In genomic region chr13:35016362-35017148, GRCh38 we compare ENCODE assay signal across 24 cellular contexts.
DNase-seq lines count a peak whose midpoint lies in the region; ATAC-seq, FAIRE-seq and TF ChIP-seq lines count a peak whose summit lies in the region.
"Had no signal": no experiment of that assay in that cellular context is flagged by ENCODE, and none has a peak within 500 bp of the region (broad histone marks: within the 10 kb centered on the region; RNA-seq: fewer than 3 reads in every experiment).

No MANE protein-coding gene starts in this region.

- H3K9me3 ChIP-seq in HUES64 (ENCODE audit: insufficient read depth, low read depth, low read length) (no peaks in the 10 kb centered on the region), H1 (ENCODE audit: insufficient read depth in 2 of 2, low read depth in 1 of 2, low read length in 1 of 2) (no peaks in the 10 kb centered on the region)
- H3K9me3 ChIP-seq: colonic mucosa, prostate gland, vagina had no signal

- POLR2A ChIA-PET in H1 (lab: Charles Lee; ENCODE audit: partially characterized antibody), result no interaction called here
- POLR2A ChIA-PET in activated CD8-positive, alpha-beta T cell treated with anti-CD3 and anti-CD28 coated beads, Interleukin-2, amount 10 ng/mL, durations not matched to agents 7 days and 5 days (lab: Charles Lee), result no interaction called here

- H3K4me1 Mint-ChIP-seq in nephron progenitor cell, result peaks cover 12% of the 10 kb centered on the region
- H3K4me1 Mint-ChIP-seq in activated CD8-positive, alpha-beta T cell treated with anti-CD3 and anti-CD28 coated beads, Interleukin-2, amount 10 ng/mL, durations not matched to agents 7 days and 5 days (ENCODE audit: low read depth), result no peaks in the 10 kb centered on the region
- H3K4me1 Mint-ChIP-seq: activated CD4-positive, alpha-beta memory T cell treated with anti-CD3 and anti-CD28 coated beads, Interleukin-2, amount 10 ng/mL, durations not matched to agents 7 days and 5 days had no signal

- peak overlapping the region; percentile 30; the same call in 1 of the 2 replicates for H3K9ac ChIP-seq in HUES64 (ENCODE audit: low read depth, low read length)
- no peak overlapping the region for H3K9ac ChIP-seq in H1 (replicated peaks in 1 of 4; ENCODE audit: extremely low read depth in 1 of 4, low read depth in 3 of 4, low read length in 3 of 4)

- no peak for TF ChIP-seq EP300 in H1 (IDR thresholded peaks at IDR 0.05; ENCODE audit: borderline replicate concordance in 1 of 2, low read depth in 2 of 2, low read length in 2 of 2)

- in situ Hi-C loops in G401 (cut with HindIII; ENCODE audit: low sequenced_read_pairs), result no loop called here

- no peak for ATAC-seq in GM19328 (IDR thresholded peaks at IDR 0.05; ENCODE audit: unreplicated experiment)
- ATAC-seq in activated CD8-positive, alpha-beta T cell treated with anti-CD3 and anti-CD28 coated beads, Interleukin-2, amount 10 ng/mL, durations not matched to agents 7 days and 5 days, result no peak
- ATAC-seq: left colon; natural killer cell treated with Interleukin-12 subunit alpha and Interleukin-12 subunit beta and Interleukin-15 and Interleukin-18, amount 100 ng/mL, for 72 hours had no signal

- no peak overlapping the region for H3K4me3 ChIP-seq in HUES64 (ENCODE audit: low read length)
- no peak overlapping the region for H3K4me3 ChIP-seq in H1 (ENCODE audit: extremely low read depth in 1 of 4, insufficient read depth in 2 of 4, low read depth in 3 of 4, low read length in 4 of 4)
- H3K4me3 ChIP-seq: colonic mucosa, MG63, prostate gland, vagina had no signal

- H3K18ac ChIP-seq in H1 (ENCODE audit: extremely low read depth, low read length), result no peak overlapping the region

- H4K5ac ChIP-seq in H1 (ENCODE audit: insufficient read length, low read depth, low read length), result no peak overlapping the region

- no peak overlapping the region for H2AK5ac ChIP-seq in H1 (ENCODE audit: low read depth, low read length)

- TF ChIP-seq POLR2A in H1 (IDR thresholded peaks at IDR 0.05; ENCODE audit: control extremely low read depth in 1 of 2, low read depth in 2 of 2, low read length in 2 of 2), result no peak

- no peak overlapping the region for H4K8ac ChIP-seq in H1 (ENCODE audit: extremely low read depth, insufficient read depth, low read length)

- no peaks in the 10 kb centered on the region for H3K36me3 Mint-ChIP-seq in nephron progenitor cell (ENCODE audit: low read depth)
- H3K36me3 Mint-ChIP-seq in activated CD8-positive, alpha-beta T cell treated with anti-CD3 and anti-CD28 coated beads, Interleukin-2, amount 10 ng/mL, durations not matched to agents 7 days and 5 days (ENCODE audit: low read depth), result no peaks in the 10 kb centered on the region
- H3K36me3 Mint-ChIP-seq: CD4-positive, CD25-positive, alpha-beta regulatory T cell; natural killer cell treated with Interleukin-12 subunit alpha and Interleukin-12 subunit beta and Interleukin-15 and Interleukin-18, amount 100 ng/mL, for 72 hours had no signal

- peaks cover 2% of the 10 kb centered on the region for H3K9me3 Mint-ChIP-seq in nephron progenitor cell
- peaks cover 5% of the 10 kb centered on the region for H3K9me3 Mint-ChIP-seq in activated CD8-positive, alpha-beta T cell treated with anti-CD3 and anti-CD28 coated beads, Interleukin-2, amount 10 ng/mL, durations not matched to agents 7 days and 5 days (ENCODE audit: insufficient read depth)
- H3K9me3 Mint-ChIP-seq: activated CD4-positive, alpha-beta memory T cell treated with anti-CD3 and anti-CD28 coated beads, Interleukin-2, amount 10 ng/mL, durations not matched to agents 7 days and 5 days had no signal

- H2BK120ac ChIP-seq in H1 (replicated peaks; ENCODE audit: low read depth, low read length), result no peak overlapping the region

- H3K4me3 Mint-ChIP-seq in nephron progenitor cell, result no peak overlapping the region
- H3K4me3 Mint-ChIP-seq in activated CD8-positive, alpha-beta T cell treated with anti-CD3 and anti-CD28 coated beads, Interleukin-2, amount 10 ng/mL, durations not matched to agents 7 days and 5 days, result no peak overlapping the region
- H3K4me3 Mint-ChIP-seq: activated CD4-positive, alpha-beta memory T cell treated with anti-CD3 and anti-CD28 coated beads, Interleukin-2, amount 10 ng/mL, durations not matched to agents 7 days and 5 days; CD4-positive, CD25-positive, alpha-beta regulatory T cell; natural killer cell treated with Interleukin-12 subunit alpha and Interleukin-12 subunit beta and Interleukin-15 and Interleukin-18, amount 100 ng/mL, for 72 hours had no signal

- H3K79me1 ChIP-seq in H1 (ENCODE audit: low read depth, low read length), result no peaks in the 10 kb centered on the region

- H3K14ac ChIP-seq in H1 (ENCODE audit: insufficient read length), result no peak overlapping the region

- TF ChIP-seq CTCF in H1 (IDR thresholded peaks at IDR 0.05; ENCODE audit: control extremely low read depth in 1 of 3, insufficient read depth in 1 of 3, low read depth in 1 of 3, low read length in 3 of 3), result no peak
- TF ChIP-seq CTCF in nephron progenitor cell (IDR thresholded peaks at IDR 0.05), result no peak

- H2BK12ac ChIP-seq in H1 (ENCODE audit: low read depth, low read length), result no peak overlapping the region

- H3K27ac Mint-ChIP-seq in nephron progenitor cell, result peak overlapping the region; percentile 89
- no peak overlapping the region for H3K27ac Mint-ChIP-seq in activated CD8-positive, alpha-beta T cell treated with anti-CD3 and anti-CD28 coated beads, Interleukin-2, amount 10 ng/mL, durations not matched to agents 7 days and 5 days
- H3K27ac Mint-ChIP-seq: activated CD4-positive, alpha-beta memory T cell treated with anti-CD3 and anti-CD28 coated beads, Interleukin-2, amount 10 ng/mL, durations not matched to agents 7 days and 5 days; CD4-positive, CD25-positive, alpha-beta regulatory T cell; natural killer cell treated with Interleukin-12 subunit alpha and Interleukin-12 subunit beta and Interleukin-15 and Interleukin-18, amount 100 ng/mL, for 72 hours had no signal

- peak; percentile 68 for FAIRE-seq in H1 (lab: Jason Lieb, UNC)
- FAIRE-seq: GM12891, GM19239 had no signal

- no peak overlapping the region for H2BK5ac ChIP-seq in H1 (ENCODE audit: low read depth, low read length)

- H3K27me3 ChIP-seq in HUES64 (ENCODE audit: insufficient read depth, low read length) (no peaks in the 10 kb centered on the region), H1 (replicated peaks in 1 of 4; ENCODE audit: control insufficient read depth in 3 of 4, extremely low read depth in 1 of 4, insufficient read depth in 3 of 4, low read length in 3 of 4) (no peaks in the 10 kb centered on the region)
- H3K27me3 ChIP-seq: brain microvascular endothelial cell, colonic mucosa, MG63, vagina had no signal

- H3K79me2 ChIP-seq in H1 (ENCODE audit: control insufficient read depth in 1 of 2, insufficient read depth in 2 of 2, low read length in 2 of 2), result peaks cover 0 to 92% of the 10 kb centered on the region in 2 experiments; a peak in 3 of 4 replicates

- no peak overlapping the region for H2BK15ac ChIP-seq in H1 (ENCODE audit: low read length)

- no peak overlapping the region for H4K91ac ChIP-seq in H1 (replicated peaks; ENCODE audit: insufficient read length, low read length)

- 71% methylated on average over 4 of the region's 5 CpGs for WGBS in HUES64
- 79% methylated on average over 5 of the region's 5 CpGs; no CpG with 5 or more reads in 1 of the 2 experiments for WGBS in H1 (ENCODE audit: extremely low coverage in 1 of 2, insufficient coverage in 1 of 2, insufficient read length in 1 of 2, insufficient replicate concordance in 2 of 2, low coverage in 1 of 2, low lambda C conversion rate in 2 of 2, missing lambda C conversion rate in 1 of 2), 2 experiments

- no peak for TF ChIP-seq RAD21 in H1 (IDR thresholded peaks at IDR 0.05 in 1 of 2, conservative IDR thresholded peaks at IDR 0.05 in 1 of 2; ENCODE audit: low read depth in 2 of 2, low read length in 2 of 2)

- H3K27me3 Mint-ChIP-seq in nephron progenitor cell (ENCODE audit: low read depth, poor library complexity), result no peaks in the 10 kb centered on the region
- no peaks in the 10 kb centered on the region for H3K27me3 Mint-ChIP-seq in activated CD8-positive, alpha-beta T cell treated with anti-CD3 and anti-CD28 coated beads, Interleukin-2, amount 10 ng/mL, durations not matched to agents 7 days and 5 days (ENCODE audit: low read depth)
- H3K27me3 Mint-ChIP-seq: activated CD4-positive, alpha-beta memory T cell treated with anti-CD3 and anti-CD28 coated beads, Interleukin-2, amount 10 ng/mL, durations not matched to agents 7 days and 5 days; CD4-positive, CD25-positive, alpha-beta regulatory T cell; natural killer cell treated with Interleukin-12 subunit alpha and Interleukin-12 subunit beta and Interleukin-15 and Interleukin-18, amount 100 ng/mL, for 72 hours had no signal

- no peak overlapping the region for H2AFZ ChIP-seq in H1 (ENCODE audit: low read length)

- no peaks in the 10 kb centered on the region for H3K36me3 ChIP-seq in HUES64 (ENCODE audit: insufficient read depth, low read length)
- H3K36me3 ChIP-seq in H1 (ENCODE audit: control insufficient read depth in 2 of 4, insufficient read depth in 4 of 4, low read length in 3 of 4), result no peaks in the 10 kb centered on the region
- H3K36me3 ChIP-seq: brain microvascular endothelial cell, colonic mucosa, MG63, prostate gland, vagina had no signal

- no peaks in the 10 kb centered on the region for H4K20me1 ChIP-seq in H1 (replicated peaks in 1 of 2; ENCODE audit: control insufficient read depth in 1 of 2, insufficient read depth in 2 of 2, low read length in 2 of 2)

- H3K4me2 ChIP-seq in H1 (ENCODE audit: insufficient read depth in 1 of 2, low read depth in 2 of 2, low read length in 2 of 2), result no peak overlapping the region

- H3K4ac ChIP-seq in H1 (replicated peaks; ENCODE audit: insufficient read length, low read depth, low read length), result no peak overlapping the region

- H3K23ac ChIP-seq in H1 (ENCODE audit: insufficient read length), result no peak overlapping the region

- CTCF ChIA-PET in H1 (lab: Charles Lee; ENCODE audit: partially characterized antibody), result interaction anchor here (0.6 kb wide), 1 partner anchor 168 kb away, joined by 4 read pairs; no protein-coding TSS in a partner anchor
- CTCF ChIA-PET in activated CD8-positive, alpha-beta T cell treated with anti-CD3 and anti-CD28 coated beads, Interleukin-2, amount 10 ng/mL, durations not matched to agents 7 days and 5 days (lab: Charles Lee), result no interaction called here

- H3K56ac ChIP-seq in H1 (replicated peaks; ENCODE audit: insufficient read length, low read depth, low read length), result no peak overlapping the region

- no peak overlapping the region for H2BK20ac ChIP-seq in H1 (ENCODE audit: low read length)

- peaks cover 10% of the 10 kb centered on the region; the same call in 1 of the 2 replicates for H3K4me1 ChIP-seq in HUES64 (ENCODE audit: insufficient read depth, low read length)
- peaks cover 2 to 11% (median 4%) of the 10 kb centered on the region in 4 experiments; a peak in 6 of 7 replicates for H3K4me1 ChIP-seq in H1 (replicated peaks in 1 of 4; ENCODE audit: control insufficient read depth in 3 of 4, insufficient read depth in 4 of 4, low read length in 3 of 4)
- H3K4me1 ChIP-seq: colonic mucosa, prostate gland, vagina had no signal

- DNase-seq in G401 (ENCODE audit: low spot score) (peak; percentile 54), H1 (ENCODE audit: low read depth in 1 of 2, low spot score in 2 of 2) (no peak), nephron progenitor cell (no peak), HuH-7.5 (ENCODE audit: low spot score) (no peak)
- DNase-seq in activated CD8-positive, alpha-beta T cell treated with anti-CD3 and anti-CD28 coated beads, Interleukin-2, amount 10 ng/mL, durations not matched to agents 7 days and 5 days, result no peak
- DNase-seq: activated CD4-positive, alpha-beta memory T cell treated with anti-CD3 and anti-CD28 coated beads, Interleukin-2, amount 10 ng/mL, durations not matched to agents 7 days and 5 days; activated gamma-delta T cell; activated T-cell treated with anti-CD3 and anti-CD28 coated beads for 4 hours; brain microvascular endothelial cell; CD4-positive, CD25-positive, alpha-beta regulatory T cell; colonic mucosa; left colon; MG63; NCI-H2171 treated with DMSO at 0.1 percent for 48 hours; NCI-H748 treated with DMSO at 0.1 percent for 48 hours; substantia nigra; T1000 had no signal

- H3K27ac ChIP-seq in HUES64 (ENCODE audit: low read depth, low read length) (peak overlapping the region; percentile 46; the same call in 1 of the 2 replicates), H1 (ENCODE audit: low read depth, low read length) (no peak overlapping the region)
- H3K27ac ChIP-seq: brain microvascular endothelial cell, colonic mucosa, prostate gland, vagina had no signal

- H3K23me2 ChIP-seq in H1 (ENCODE audit: low read depth, low read length), result no peaks in the 10 kb centered on the region
